Comparison of ENCODE assay signal across 1 cellular context in the genomic region with DNA sequence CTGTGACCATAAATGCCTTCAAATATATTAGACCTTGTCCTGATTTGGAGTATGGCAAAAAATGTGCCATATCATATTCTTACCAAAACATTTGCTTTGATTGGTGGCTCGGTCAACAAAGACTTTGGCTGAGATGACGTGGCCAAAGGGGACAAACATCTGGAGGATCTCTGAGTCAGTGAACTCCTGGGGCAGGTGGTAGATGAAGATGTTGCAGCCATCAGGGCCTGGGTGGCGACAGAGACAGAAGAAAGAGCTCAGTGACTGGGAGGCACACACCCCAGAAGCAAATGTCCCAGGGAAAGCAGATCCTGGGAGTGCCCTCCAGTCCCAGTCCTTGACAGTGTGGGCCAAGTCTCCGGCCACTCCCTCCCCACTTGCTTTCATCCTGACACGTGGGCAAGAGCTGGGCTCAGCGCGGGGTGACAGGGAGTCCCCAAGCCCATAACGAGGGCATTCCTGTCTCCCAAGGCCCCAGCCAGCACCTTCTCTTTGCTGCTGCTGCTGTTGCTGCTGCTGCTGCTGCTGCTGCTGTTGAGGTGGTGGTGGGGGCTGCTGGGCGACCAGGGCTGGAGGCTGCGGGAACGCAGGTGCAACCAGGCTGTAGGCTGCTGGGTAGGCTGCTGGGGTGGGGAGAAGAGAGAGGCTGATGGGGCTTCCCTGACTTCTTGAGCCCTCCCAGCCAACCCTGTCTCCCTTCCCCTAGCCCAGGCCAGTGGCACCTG.
TF ChIP-seq lines count a peak whose summit lies in the region.

No MANE protein-coding gene starts in this region.

TF ChIP-seq in K562, 482 proteins besides CTCF, POLR2A, EP300 and RAD21 (continued from another document):
- TF ChIP-seq, protein P1, sequence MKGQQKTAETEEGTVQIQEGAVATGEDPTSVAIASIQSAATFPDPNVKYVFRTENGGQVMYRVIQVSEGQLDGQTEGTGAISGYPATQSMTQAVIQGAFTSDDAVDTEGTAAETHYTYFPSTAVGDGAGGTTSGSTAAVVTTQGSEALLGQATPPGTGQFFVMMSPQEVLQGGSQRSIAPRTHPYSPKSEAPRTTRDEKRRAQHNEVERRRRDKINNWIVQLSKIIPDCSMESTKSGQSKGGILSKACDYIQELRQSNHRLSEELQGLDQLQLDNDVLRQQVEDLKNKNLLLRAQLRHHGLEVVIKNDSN (CRISPR knock-in tag; IDR thresholded peaks at IDR 0.05): 0 out of 2 replicates have a peak, but pooled peaks have one; percentile 11
- TF ChIP-seq KDM1A (IDR thresholded peaks at IDR 0.05) (peak; percentile 77 to 84), ELF4 (CRISPR knock-in tag; IDR thresholded peaks at IDR 0.05) (no peak)
- TF ChIP-seq, protein P2, sequence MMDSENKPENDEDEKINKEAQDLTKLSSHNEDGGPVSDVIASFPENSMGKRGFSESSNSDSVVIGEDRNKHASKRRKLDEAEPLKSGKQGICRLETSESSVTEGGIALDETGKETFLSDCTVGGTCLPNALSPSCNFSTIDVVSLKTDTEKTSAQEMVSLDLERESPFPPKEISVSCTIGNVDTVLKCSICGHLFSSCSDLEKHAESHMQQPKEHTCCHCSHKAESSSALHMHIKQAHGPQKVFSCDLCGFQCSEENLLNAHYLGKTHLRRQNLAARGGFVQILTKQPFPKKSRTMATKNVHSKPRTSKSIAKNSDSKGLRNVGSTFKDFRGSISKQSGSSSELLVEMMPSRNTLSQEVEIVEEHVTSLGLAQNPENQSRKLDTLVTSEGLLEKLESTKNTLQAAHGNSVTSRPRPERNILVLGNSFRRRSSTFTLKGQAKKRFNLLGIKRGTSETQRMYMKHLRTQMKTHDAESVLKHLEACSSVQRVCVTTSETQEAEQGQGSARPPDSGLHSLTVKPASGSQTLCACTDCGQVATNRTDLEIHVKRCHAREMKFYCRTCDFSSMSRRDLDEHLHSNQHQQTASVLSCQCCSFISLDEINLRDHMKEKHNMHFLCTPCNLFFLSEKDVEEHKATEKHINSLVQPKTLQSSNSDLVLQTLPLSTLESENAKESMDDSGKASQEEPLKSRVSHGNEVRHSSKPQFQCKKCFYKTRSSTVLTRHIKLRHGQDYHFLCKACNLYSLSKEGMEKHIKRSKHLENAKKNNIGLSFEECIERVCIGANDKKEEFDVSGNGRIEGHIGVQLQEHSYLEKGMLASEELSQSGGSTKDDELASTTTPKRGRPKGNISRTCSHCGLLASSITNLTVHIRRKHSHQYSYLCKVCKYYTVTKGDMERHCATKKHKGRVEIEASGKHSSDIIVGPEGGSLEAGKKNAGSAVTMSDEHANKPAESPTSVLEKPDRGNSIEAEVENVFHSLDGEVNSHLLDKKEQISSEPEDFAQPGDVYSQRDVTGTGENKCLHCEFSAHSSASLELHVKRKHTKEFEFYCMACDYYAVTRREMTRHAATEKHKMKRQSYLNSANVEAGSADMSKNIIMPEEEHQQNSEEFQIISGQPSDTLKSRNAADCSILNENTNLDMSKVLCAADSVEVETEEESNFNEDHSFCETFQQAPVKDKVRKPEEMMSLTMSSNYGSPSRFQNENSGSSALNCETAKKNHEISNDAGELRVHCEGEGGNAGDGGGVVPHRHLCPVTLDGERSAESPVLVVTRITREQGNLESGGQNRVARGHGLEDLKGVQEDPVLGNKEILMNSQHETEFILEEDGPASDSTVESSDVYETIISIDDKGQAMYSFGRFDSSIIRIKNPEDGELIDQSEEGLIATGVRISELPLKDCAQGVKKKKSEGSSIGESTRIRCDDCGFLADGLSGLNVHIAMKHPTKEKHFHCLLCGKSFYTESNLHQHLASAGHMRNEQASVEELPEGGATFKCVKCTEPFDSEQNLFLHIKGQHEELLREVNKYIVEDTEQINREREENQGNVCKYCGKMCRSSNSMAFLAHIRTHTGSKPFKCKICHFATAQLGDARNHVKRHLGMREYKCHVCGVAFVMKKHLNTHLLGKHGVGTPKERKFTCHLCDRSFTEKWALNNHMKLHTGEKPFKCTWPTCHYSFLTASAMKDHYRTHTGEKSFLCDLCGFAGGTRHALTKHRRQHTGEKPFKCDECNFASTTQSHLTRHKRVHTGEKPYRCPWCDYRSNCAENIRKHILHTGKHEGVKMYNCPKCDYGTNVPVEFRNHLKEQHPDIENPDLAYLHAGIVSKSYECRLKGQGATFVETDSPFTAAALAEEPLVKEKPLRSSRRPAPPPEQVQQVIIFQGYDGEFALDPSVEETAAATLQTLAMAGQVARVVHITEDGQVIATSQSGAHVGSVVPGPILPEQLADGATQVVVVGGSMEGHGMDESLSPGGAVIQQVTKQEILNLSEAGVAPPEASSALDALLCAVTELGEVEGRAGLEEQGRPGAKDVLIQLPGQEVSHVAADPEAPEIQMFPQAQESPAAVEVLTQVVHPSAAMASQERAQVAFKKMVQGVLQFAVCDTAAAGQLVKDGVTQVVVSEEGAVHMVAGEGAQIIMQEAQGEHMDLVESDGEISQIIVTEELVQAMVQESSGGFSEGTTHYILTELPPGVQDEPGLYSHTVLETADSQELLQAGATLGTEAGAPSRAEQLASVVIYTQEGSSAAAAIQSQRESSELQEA (IDR thresholded peaks at IDR 0.05; ENCODE audit: low read depth): no peak
TF ChIP-seq in K562: peak in this region for 15.
